In the genomic region with DNA sequence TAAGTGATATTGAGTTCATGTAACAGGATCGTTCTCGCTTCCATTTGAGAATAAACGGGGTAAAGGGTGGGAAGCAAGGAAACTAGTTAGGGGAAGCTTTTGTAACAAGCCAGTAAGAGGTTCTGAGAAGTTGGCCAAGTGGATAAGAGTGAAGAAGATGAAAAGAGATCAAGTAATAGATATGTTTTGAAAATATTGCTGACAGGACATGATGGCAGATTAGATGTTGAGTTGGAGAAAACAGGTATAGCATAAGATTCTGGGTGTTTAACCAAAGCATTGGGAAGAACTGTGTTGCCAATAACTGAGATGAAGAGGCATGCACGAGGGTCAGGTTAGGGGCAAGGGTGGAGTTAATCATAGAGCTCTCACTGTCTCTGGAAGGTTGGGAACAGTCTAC, we compare ENCODE assay signal across 2 cellular contexts.
TF ChIP-seq lines count a peak whose summit lies in the region.

No MANE protein-coding gene starts in this region.

TF ChIP-seq in HepG2, 621 proteins besides CTCF, POLR2A, EP300 and RAD21:
- TF ChIP-seq FOSL1 (CRISPR knock-in tag; IDR thresholded peaks at IDR 0.05; ENCODE audit: borderline replicate concordance): no peak
- TF ChIP-seq ATF7 (IDR thresholded peaks at IDR 0.05): no peak
- no peak for TF ChIP-seq ATF7 (CRISPR knock-in tag; IDR thresholded peaks at IDR 0.05)
- TF ChIP-seq SPEN (CRISPR knock-in tag; IDR thresholded peaks at IDR 0.05; ENCODE audit: low read depth): no peak
- TF ChIP-seq, protein P1, sequence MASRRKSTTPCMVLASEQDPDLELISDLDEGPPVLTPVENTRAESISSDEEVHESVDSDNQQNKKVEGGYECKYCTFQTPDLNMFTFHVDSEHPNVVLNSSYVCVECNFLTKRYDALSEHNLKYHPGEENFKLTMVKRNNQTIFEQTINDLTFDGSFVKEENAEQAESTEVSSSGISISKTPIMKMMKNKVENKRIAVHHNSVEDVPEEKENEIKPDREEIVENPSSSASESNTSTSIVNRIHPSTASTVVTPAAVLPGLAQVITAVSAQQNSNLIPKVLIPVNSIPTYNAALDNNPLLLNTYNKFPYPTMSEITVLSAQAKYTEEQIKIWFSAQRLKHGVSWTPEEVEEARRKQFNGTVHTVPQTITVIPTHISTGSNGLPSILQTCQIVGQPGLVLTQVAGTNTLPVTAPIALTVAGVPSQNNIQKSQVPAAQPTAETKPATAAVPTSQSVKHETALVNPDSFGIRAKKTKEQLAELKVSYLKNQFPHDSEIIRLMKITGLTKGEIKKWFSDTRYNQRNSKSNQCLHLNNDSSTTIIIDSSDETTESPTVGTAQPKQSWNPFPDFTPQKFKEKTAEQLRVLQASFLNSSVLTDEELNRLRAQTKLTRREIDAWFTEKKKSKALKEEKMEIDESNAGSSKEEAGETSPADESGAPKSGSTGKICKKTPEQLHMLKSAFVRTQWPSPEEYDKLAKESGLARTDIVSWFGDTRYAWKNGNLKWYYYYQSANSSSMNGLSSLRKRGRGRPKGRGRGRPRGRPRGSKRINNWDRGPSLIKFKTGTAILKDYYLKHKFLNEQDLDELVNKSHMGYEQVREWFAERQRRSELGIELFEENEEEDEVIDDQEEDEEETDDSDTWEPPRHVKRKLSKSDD (CRISPR knock-in tag; IDR thresholded peaks at IDR 0.05; ENCODE audit: low read depth): no peak
- no peak for TF ChIP-seq TOPORS (CRISPR knock-in tag; IDR thresholded peaks at IDR 0.05)
- peak; percentile 46; the same call in 1 of the 2 replicates for TF ChIP-seq MAFF (IDR thresholded peaks at IDR 0.05; ENCODE audit: low read depth, low read length)
- TF ChIP-seq BRCA1 (CRISPR knock-in tag; IDR thresholded peaks at IDR 0.05): no peak
- TF ChIP-seq MAFK (conservative IDR thresholded peaks at IDR 0.05 in 1 of 2, IDR thresholded peaks at IDR 0.05 in 1 of 2; ENCODE audit: low read length in 2 of 2): peak; percentile 55 to 76; a peak in 3 of 4 replicates
- no peak for TF ChIP-seq ZNF292 (CRISPR knock-in tag; IDR thresholded peaks at IDR 0.05; ENCODE audit: borderline replicate concordance, low read depth)
TF ChIP-seq in HepG2: peak in this region for 2.

TF ChIP-seq in K562, 482 proteins besides CTCF, POLR2A, EP300 and RAD21:
- TF ChIP-seq, protein P2, sequence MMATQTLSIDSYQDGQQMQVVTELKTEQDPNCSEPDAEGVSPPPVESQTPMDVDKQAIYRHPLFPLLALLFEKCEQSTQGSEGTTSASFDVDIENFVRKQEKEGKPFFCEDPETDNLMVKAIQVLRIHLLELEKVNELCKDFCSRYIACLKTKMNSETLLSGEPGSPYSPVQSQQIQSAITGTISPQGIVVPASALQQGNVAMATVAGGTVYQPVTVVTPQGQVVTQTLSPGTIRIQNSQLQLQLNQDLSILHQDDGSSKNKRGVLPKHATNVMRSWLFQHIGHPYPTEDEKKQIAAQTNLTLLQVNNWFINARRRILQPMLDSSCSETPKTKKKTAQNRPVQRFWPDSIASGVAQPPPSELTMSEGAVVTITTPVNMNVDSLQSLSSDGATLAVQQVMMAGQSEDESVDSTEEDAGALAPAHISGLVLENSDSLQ (IDR thresholded peaks at IDR 0.05): no peak
- TF ChIP-seq, protein P3, sequence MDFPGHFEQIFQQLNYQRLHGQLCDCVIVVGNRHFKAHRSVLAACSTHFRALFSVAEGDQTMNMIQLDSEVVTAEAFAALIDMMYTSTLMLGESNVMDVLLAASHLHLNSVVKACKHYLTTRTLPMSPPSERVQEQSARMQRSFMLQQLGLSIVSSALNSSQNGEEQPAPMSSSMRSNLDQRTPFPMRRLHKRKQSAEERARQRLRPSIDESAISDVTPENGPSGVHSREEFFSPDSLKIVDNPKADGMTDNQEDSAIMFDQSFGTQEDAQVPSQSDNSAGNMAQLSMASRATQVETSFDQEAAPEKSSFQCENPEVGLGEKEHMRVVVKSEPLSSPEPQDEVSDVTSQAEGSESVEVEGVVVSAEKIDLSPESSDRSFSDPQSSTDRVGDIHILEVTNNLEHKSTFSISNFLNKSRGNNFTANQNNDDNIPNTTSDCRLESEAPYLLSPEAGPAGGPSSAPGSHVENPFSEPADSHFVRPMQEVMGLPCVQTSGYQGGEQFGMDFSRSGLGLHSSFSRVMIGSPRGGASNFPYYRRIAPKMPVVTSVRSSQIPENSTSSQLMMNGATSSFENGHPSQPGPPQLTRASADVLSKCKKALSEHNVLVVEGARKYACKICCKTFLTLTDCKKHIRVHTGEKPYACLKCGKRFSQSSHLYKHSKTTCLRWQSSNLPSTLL (IDR thresholded peaks at IDR 0.05): no peak
- TF ChIP-seq, protein P4, sequence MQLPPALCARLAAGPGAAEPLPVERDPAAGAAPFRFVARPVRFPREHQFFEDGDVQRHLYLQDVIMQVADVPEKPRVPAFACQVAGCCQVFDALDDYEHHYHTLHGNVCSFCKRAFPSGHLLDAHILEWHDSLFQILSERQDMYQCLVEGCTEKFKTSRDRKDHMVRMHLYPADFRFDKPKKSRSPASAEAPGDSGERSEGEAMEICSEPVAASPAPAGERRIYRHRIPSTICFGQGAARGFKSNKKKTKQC (CRISPR knock-in tag; IDR thresholded peaks at IDR 0.05): no peak
- TF ChIP-seq, protein P5, sequence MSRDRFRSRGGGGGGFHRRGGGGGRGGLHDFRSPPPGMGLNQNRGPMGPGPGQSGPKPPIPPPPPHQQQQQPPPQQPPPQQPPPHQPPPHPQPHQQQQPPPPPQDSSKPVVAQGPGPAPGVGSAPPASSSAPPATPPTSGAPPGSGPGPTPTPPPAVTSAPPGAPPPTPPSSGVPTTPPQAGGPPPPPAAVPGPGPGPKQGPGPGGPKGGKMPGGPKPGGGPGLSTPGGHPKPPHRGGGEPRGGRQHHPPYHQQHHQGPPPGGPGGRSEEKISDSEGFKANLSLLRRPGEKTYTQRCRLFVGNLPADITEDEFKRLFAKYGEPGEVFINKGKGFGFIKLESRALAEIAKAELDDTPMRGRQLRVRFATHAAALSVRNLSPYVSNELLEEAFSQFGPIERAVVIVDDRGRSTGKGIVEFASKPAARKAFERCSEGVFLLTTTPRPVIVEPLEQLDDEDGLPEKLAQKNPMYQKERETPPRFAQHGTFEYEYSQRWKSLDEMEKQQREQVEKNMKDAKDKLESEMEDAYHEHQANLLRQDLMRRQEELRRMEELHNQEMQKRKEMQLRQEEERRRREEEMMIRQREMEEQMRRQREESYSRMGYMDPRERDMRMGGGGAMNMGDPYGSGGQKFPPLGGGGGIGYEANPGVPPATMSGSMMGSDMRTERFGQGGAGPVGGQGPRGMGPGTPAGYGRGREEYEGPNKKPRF (IDR thresholded peaks at IDR 0.05; ENCODE audit: low read depth, low read length): no peak
- TF ChIP-seq ZNF316 (IDR thresholded peaks at IDR 0.05): peak; percentile 50; the same call in 1 of the 2 replicates
